13 cellular contexts compared by ENCODE assay signal in the genomic region with DNA sequence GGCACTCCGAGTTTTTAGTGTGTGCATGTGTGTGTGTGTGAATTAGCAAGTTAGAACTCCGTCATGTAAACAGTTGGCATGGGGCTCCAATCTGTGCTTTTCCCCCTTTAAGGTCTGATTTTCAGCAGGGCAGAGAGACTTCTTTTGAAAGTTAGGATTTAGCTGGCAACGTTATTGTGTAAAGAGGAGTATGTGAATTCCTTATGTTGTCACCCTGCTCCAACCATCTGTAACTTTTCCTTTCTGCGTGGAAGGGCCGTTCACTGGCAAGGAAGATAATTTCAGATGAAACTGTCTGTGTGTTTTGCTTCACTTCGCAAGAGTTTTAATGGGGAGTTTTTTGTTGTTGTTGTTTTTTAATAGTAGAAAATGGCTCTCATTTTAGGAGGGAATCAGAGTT. TPM values are rescaled to one million over a fixed set of nuclear protein-coding genes. Genes with fewer than 3 reads are reported as not detected.
DNase-seq lines count a peak whose midpoint lies in the region; ATAC-seq and TF ChIP-seq lines count a peak whose summit lies in the region.
"Had no signal": no experiment of that assay in that cellular context is flagged by ENCODE, and none has a peak within 500 bp of the region (broad histone marks: within the 10 kb centered on the region; RNA-seq: fewer than 3 reads in every experiment).

No MANE protein-coding gene starts in this region.

- no peaks in the 10 kb centered on the region for H3K36me3 Mint-ChIP-seq in effector memory CD8-positive, alpha-beta T cell (ENCODE audit: insufficient read depth)

- TF ChIP-seq POLR2A in esophagus squamous epithelium (IDR thresholded peaks at IDR 0.05) (no peak), testis (IDR thresholded peaks at IDR 0.05) (no peak)

- peak; percentile 55 for DNase-seq in NCI-H69 (lab: John Stamatoyannopoulos, UW)
- DNase-seq in esophagus squamous epithelium (lab: John Stamatoyannopoulos, UW): no peak
- DNase-seq in midbrain (lab: John Stamatoyannopoulos, UW): peak; percentile 60
- no peak for DNase-seq in testis
- DNase-seq in activated CD4-positive, alpha-beta T cell treated with anti-CD3 and anti-CD28 coated beads for 48 hours: no peak
- DNase-seq in activated CD8-positive, alpha-beta memory T cell treated with anti-CD3 and anti-CD28 coated beads for 24 hours: no peak
- DNase-seq in DMS153 (lab: John Stamatoyannopoulos, UW): no peak
- no peak for DNase-seq in effector memory CD8-positive, alpha-beta T cell
- DNase-seq: activated naive CD4-positive, alpha-beta T cell; DMS79 treated with DMSO at 0.1 percent for 48 hours; NCI-H1436 treated with DMSO at 0.1 percent for 48 hours; stimulated activated CD4-positive, alpha-beta T cell treated with anti-CD3 and anti-CD28 coated beads, Interleukin-2, amount 100 ng/mL, for 48 hours had no signal

- peaks cover 15 to 33% of the 10 kb centered on the region in 2 donors for H3K27me3 Mint-ChIP-seq in effector memory CD8-positive, alpha-beta T cell

- H3K36me3 ChIP-seq in esophagus squamous epithelium: no peaks in the 10 kb centered on the region
- no peaks in the 10 kb centered on the region for H3K36me3 ChIP-seq in testis (ENCODE audit: low read depth, missing control alignments)

- ATAC-seq in effector memory CD8-positive, alpha-beta T cell (replicated peaks): no peak
- ATAC-seq: activated CD4-positive, CD25-positive, alpha-beta regulatory T cell treated with anti-CD3 and anti-CD28 coated beads, Interleukin-2, amount 50 U/mL, for 24 hours had no signal

- 37 to 44% methylated on average over 6 of the region's 6 CpGs for WGBS in esophagus squamous epithelium, 2 donors
- 9 to 19% methylated on average over 6 of the region's 6 CpGs for WGBS in testis, 2 donors

- no peaks in the 10 kb centered on the region for H3K9me3 ChIP-seq in esophagus squamous epithelium
- no peaks in the 10 kb centered on the region for H3K9me3 ChIP-seq in testis

- peaks cover 0 to 2% of the 10 kb centered on the region in 2 donors for H3K4me1 Mint-ChIP-seq in effector memory CD8-positive, alpha-beta T cell (ENCODE audit: low read depth in 2 of 2)

- no peak overlapping the region for H3K4me3 Mint-ChIP-seq in effector memory CD8-positive, alpha-beta T cell

- intact Hi-C loops in esophagus squamous epithelium (cut with DNase I): no loop called here
- intact Hi-C loops in testis (cut with DNase I; ENCODE audit: low total_unique reads): no loop called here

- H3K9me3 Mint-ChIP-seq in effector memory CD8-positive, alpha-beta T cell: no peaks in the 10 kb centered on the region

- H3K27me3 ChIP-seq in esophagus squamous epithelium (no peaks in the 10 kb centered on the region), testis (no peaks in the 10 kb centered on the region)

- peak overlapping the region; percentile 34 to 82 (median 64) for H3K27ac ChIP-seq in esophagus squamous epithelium
- H3K27ac ChIP-seq in testis: peak overlapping the region in 1 of 2 donors; percentile 51

- H3K4me3 ChIP-seq in esophagus squamous epithelium (peak overlapping the region; percentile 12 to 61 (median 44)), testis (peak overlapping the region; percentile 31 to 56)

- no peak overlapping the region for H3K27ac Mint-ChIP-seq in effector memory CD8-positive, alpha-beta T cell

- H3K4me1 ChIP-seq in esophagus squamous epithelium (peaks cover 0 to 5% (median 0%) of the 10 kb centered on the region in 3 donors), testis (peaks cover 8% of the 10 kb centered on the region)

- TF ChIP-seq CTCF in esophagus squamous epithelium (IDR thresholded peaks at IDR 0.05): no peak
- TF ChIP-seq CTCF in testis (IDR thresholded peaks at IDR 0.05): no peak

RNA-seq across cellular contexts. Expression of a gene that starts 0.3 kb away (rescaled TPM):
- 1 to 10 TPM in 2 of 4 donors, under 1 TPM in 2; 0.08 to 4.4 (median 0.64) TPM for total RNA-seq in esophagus squamous epithelium
- 1 to 10 TPM; 2.8 to 6.1 TPM for total RNA-seq in testis
- 5.0 TPM for polyA plus RNA-seq in testis (ENCODE audit: insufficient read depth, low read depth, low replicate concordance)

Comparison
In these comparisons a context has a peak if more than half of its experiments do, and no peak if none do; other contexts are left out.
1. DNase-seq: peak in NCI-H69 (single experiment) and midbrain (single experiment); none in esophagus squamous epithelium (single experiment), testis (single experiment), activated CD4-positive, alpha-beta T cell treated with anti-CD3 and anti-CD28 coated beads for 48 hours (single experiment), activated CD8-positive, alpha-beta memory T cell treated with anti-CD3 and anti-CD28 coated beads for 24 hours (single experiment), DMS153 (single experiment) and effector memory CD8-positive, alpha-beta T cell (0 of 3).